ENCODE assay signal across 29 cellular contexts in the genomic region with DNA sequence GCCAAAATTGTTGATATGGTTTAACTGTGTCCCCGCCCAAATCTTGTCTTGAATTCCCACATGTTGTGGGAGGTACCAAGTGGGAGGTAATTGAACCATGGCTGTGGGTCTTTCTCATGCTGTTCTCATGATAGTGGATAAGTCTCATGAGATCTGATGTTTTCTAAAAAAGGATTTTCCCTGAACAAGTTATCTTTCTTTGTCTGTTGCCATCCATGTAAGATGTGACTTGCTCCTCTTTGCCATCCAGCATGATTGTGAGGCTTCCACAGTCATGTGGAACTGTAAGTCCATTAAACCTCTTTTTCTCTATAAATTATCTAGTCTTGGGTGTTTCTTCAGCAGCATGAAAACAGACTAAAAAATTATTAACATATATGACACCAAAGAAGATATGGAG.
"Had no signal": no experiment of that assay in that cellular context is flagged by ENCODE, and none has a peak within 500 bp of the region (broad histone marks: within the 10 kb centered on the region; RNA-seq: fewer than 3 reads in every experiment).

No MANE protein-coding gene starts in this region.

- ATAC-seq: effector memory CD8-positive, alpha-beta T cell; esophagus mucosa; foreskin keratinocyte; gastrocnemius medialis; gastroesophageal sphincter; heart left ventricle; heart right ventricle had no signal

- H3K4me2 ChIP-seq: hepatocyte had no signal

- DNase-seq: colonic mucosa; cortex of kidney; dermis blood vessel endothelial cell; dorsolateral prefrontal cortex; effector CD4-positive, alpha-beta T cell; effector CD8-positive, alpha-beta T cell; effector memory CD4-positive, alpha-beta T cell; effector memory CD8-positive, alpha-beta T cell; endodermal cell; erythroblast; esophagus squamous epithelium; foreskin fibroblast; foreskin keratinocyte; foreskin melanocyte; gastrocnemius medialis; glutamatergic neuron; head of caudate nucleus; heart left ventricle; heart right ventricle had no signal

- H2AFZ ChIP-seq: hepatocyte had no signal

- H3K27me3 ChIP-seq: colonic mucosa, dorsolateral prefrontal cortex, esophagus muscularis mucosa, esophagus squamous epithelium, foreskin keratinocyte, gastrocnemius medialis, gastroesophageal sphincter, heart left ventricle, heart right ventricle, hepatocyte had no signal

- H3K36me3 ChIP-seq: colonic mucosa, esophagus muscularis mucosa, esophagus squamous epithelium, gastrocnemius medialis, gastroesophageal sphincter, heart left ventricle, heart right ventricle had no signal

- H3K9me3 ChIP-seq: colonic mucosa, esophagus muscularis mucosa, esophagus squamous epithelium, gastrocnemius medialis, gastroesophageal sphincter had no signal

- H3K79me2 ChIP-seq: hepatocyte had no signal

- H3K4me3 ChIP-seq: colonic mucosa, coronary artery, dorsolateral prefrontal cortex, esophagus muscularis mucosa, esophagus squamous epithelium, gastrocnemius medialis, gastroesophageal sphincter, heart left ventricle, heart right ventricle, hepatocyte had no signal

- H3K4me1 ChIP-seq: colonic mucosa, esophagus muscularis mucosa, esophagus squamous epithelium, foreskin keratinocyte, gastrocnemius medialis, gastroesophageal sphincter, heart left ventricle, heart right ventricle had no signal

- H3K27ac ChIP-seq: colonic mucosa, coronary artery, dorsolateral prefrontal cortex, epithelial cell of prostate, esophagus muscularis mucosa, esophagus squamous epithelium, foreskin keratinocyte, gastrocnemius medialis, gastroesophageal sphincter, heart left ventricle, heart right ventricle, hepatocyte had no signal

- FAIRE-seq: colon, endometrium, endothelial cell of umbilical vein, frontal cortex had no signal
